Comparison of ENCODE assay signal across 8 cellular contexts in the genomic region with DNA sequence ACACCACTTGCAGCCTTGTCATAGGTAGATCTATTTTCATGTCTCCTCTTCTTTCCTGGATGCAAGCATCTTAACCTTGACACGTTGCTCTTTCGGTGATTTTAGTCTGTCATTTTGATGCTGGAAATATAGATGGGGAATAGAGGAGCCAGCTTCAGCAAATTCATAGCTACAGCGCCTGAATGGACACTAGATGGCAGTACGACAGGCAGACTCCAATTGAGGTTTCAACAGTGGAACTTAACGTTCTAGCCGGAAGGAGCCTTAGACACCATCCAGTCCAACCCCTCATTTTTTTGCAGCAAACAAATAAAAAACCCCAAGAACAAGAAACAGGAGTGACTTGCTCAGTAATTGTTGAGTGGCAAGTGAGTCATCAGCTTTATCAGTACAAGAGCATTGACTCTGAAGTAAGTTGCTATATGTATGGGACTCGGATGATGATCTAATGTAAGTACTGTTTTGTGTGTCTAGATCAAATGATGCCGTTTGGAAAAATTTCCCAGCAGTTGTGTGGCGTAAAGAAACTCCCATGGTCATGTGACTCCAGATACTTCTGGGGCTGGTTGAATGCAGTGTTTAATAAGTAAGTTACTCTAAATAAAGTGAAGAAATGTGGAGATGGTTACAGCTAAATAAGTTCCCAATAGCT. TPM values are rescaled to one million over a fixed set of nuclear protein-coding genes. Genes with fewer than 3 reads are reported as not detected.
DNase-seq lines count a peak whose midpoint lies in the region; ATAC-seq and TF ChIP-seq lines count a peak whose summit lies in the region.

No MANE protein-coding gene starts in this region.

- peaks cover 27% of the 10 kb centered on the region for H3K79me2 ChIP-seq in DOHH2 (ENCODE audit: control insufficient read depth, low read length)
- H3K79me2 ChIP-seq in PC-3 (ENCODE audit: low read length): peaks cover 18% of the 10 kb centered on the region

- H3K27me3 ChIP-seq in DOHH2 (ENCODE audit: control insufficient read depth, low read length) (no peaks in the 10 kb centered on the region), PC-3 (ENCODE audit: low read length) (no peaks in the 10 kb centered on the region), neuronal stem cell (ENCODE audit: control insufficient read depth in 3 of 3, insufficient read depth in 3 of 3, low read depth in 1 of 3, low read length in 3 of 3) (no peaks in the 10 kb centered on the region), testis (no peaks in the 10 kb centered on the region)

- ATAC-seq in GM21619 (IDR thresholded peaks at IDR 0.05; ENCODE audit: unreplicated experiment): peak; percentile 84
- peak; percentile 96 for ATAC-seq in PC-3

- TF ChIP-seq CTCF in DOHH2 (IDR thresholded peaks at IDR 0.05; ENCODE audit: low read depth, low read length, poor library complexity, severe bottlenecking): peak; percentile 97
- peak; percentile 98 for TF ChIP-seq CTCF in PC-3 (conservative IDR thresholded peaks at IDR 0.05; ENCODE audit: low read depth, low read length)
- peak; percentile 94 for TF ChIP-seq CTCF in fibroblast of mammary gland (conservative IDR thresholded peaks at IDR 0.05; ENCODE audit: control insufficient read depth, insufficient read depth, low read depth, low read length)
- peak; percentile 72 to 80 (median 75) for TF ChIP-seq CTCF in testis (IDR thresholded peaks at IDR 0.05)

- H3K79me1 ChIP-seq in neuronal stem cell (ENCODE audit: low read depth, low read length): no peaks in the 10 kb centered on the region

- peak; percentile 87 for DNase-seq in Jurkat, Clone E6-1 (ENCODE audit: low read depth, low spot score)
- DNase-seq in PC-3 (peak; percentile 97), fibroblast of mammary gland (ENCODE audit: low read depth) (peak; percentile 96), neuronal stem cell (ENCODE audit: low spot score) (no peak), testis (peak; percentile 84)
- DNase-seq in activated T-cell treated with anti-CD3 and anti-CD28 coated beads, Interleukin-2, amount 50 U/mL, for 48 hours: peak; percentile 58 to 66

- H4K20me1 ChIP-seq in DOHH2 (ENCODE audit: control insufficient read depth, insufficient read depth, low read depth, low read length) (no peaks in the 10 kb centered on the region), PC-3 (ENCODE audit: low read length) (no peaks in the 10 kb centered on the region)

- H3K23ac ChIP-seq in neuronal stem cell (ENCODE audit: low read depth, low read length, poor library complexity): no peak overlapping the region

- H4K8ac ChIP-seq in neuronal stem cell (ENCODE audit: low read depth, low read length): no peak overlapping the region

- no peak overlapping the region for H2BK120ac ChIP-seq in neuronal stem cell (ENCODE audit: low read depth, low read length)

- intact Hi-C loops in PC-3 (cut with micrococcal nuclease): loop anchor here (1.0 to 2.0 kb wide), 6 partner anchors 21 to 458 kb away; a partner anchor contains a TSS
- intact Hi-C loops in testis (cut with DNase I; ENCODE audit: low total_unique reads): no loop called here

- no peaks in the 10 kb centered on the region for H3K9me2 ChIP-seq in DOHH2 (replicated peaks; ENCODE audit: control insufficient read depth, low read length)
- no peaks in the 10 kb centered on the region for H3K9me2 ChIP-seq in PC-3 (replicated peaks; ENCODE audit: low read length)

- H2BK15ac ChIP-seq in neuronal stem cell (ENCODE audit: low read length): no peak overlapping the region

- no peak overlapping the region for H3K14ac ChIP-seq in neuronal stem cell (ENCODE audit: low read length)

- H3K4me1 ChIP-seq in DOHH2 (ENCODE audit: control insufficient read depth, low read length): peaks cover 12% of the 10 kb centered on the region
- H3K4me1 ChIP-seq in PC-3 (ENCODE audit: insufficient read depth, low read length): peaks cover 22% of the 10 kb centered on the region
- H3K4me1 ChIP-seq in neuronal stem cell (ENCODE audit: control insufficient read depth in 2 of 2, insufficient read depth in 1 of 2, low read depth in 1 of 2, low read length in 2 of 2): peaks cover 2 to 4% of the 10 kb centered on the region in 2 donors
- no peaks in the 10 kb centered on the region for H3K4me1 ChIP-seq in testis

- no peak overlapping the region for H2BK5ac ChIP-seq in neuronal stem cell (ENCODE audit: low read length)

- H3K27ac ChIP-seq in DOHH2 (ENCODE audit: low read depth, low read length): no peak overlapping the region
- H3K27ac ChIP-seq in PC-3 (ENCODE audit: low read length): peak overlapping the region; percentile 87
- no peak overlapping the region for H3K27ac ChIP-seq in neuronal stem cell (replicated peaks; ENCODE audit: low read length)
- H3K27ac ChIP-seq in testis: peak overlapping the region; percentile 68 to 79

- H3K4me2 ChIP-seq in DOHH2 (ENCODE audit: low read length) (peak overlapping the region; percentile 64), PC-3 (ENCODE audit: low read length) (peak overlapping the region; percentile 70), neuronal stem cell (ENCODE audit: insufficient read depth, low read length, poor library complexity, severe bottlenecking) (no peak overlapping the region)

- no CpG with 5 or more reads among the region's 9 CpGs for WGBS in neuronal stem cell (ENCODE audit: extremely low coverage in 2 of 2, insufficient read length in 2 of 2, insufficient replicate concordance in 1 of 2), 2 donors
- 18 to 32% methylated on average over 9 of the region's 9 CpGs for WGBS in testis, 2 donors

- no peak overlapping the region for H2BK12ac ChIP-seq in neuronal stem cell (ENCODE audit: low read length)

- peak overlapping the region; percentile 43 for H3K4me3 ChIP-seq in DOHH2 (ENCODE audit: low read length)
- H3K4me3 ChIP-seq in Jurkat, Clone E6-1 (ENCODE audit: low read length): peak overlapping the region; percentile 11
- peak overlapping the region; percentile 25; the same call in 1 of the 2 replicates for H3K4me3 ChIP-seq in PC-3 (ENCODE audit: low read length)
- peak overlapping the region; percentile 19 for H3K4me3 ChIP-seq in fibroblast of mammary gland (ENCODE audit: control insufficient read depth, low read depth, low read length)
- no peak overlapping the region for H3K4me3 ChIP-seq in neuronal stem cell (ENCODE audit: low read length in 2 of 2)
- H3K4me3 ChIP-seq in testis: no peak overlapping the region

- no peaks in the 10 kb centered on the region for H3K9me3 ChIP-seq in DOHH2 (ENCODE audit: control insufficient read depth, insufficient read depth, low read length)
- no peaks in the 10 kb centered on the region for H3K9me3 ChIP-seq in PC-3 (ENCODE audit: low read length)
- no peaks in the 10 kb centered on the region for H3K9me3 ChIP-seq in neuronal stem cell (replicated peaks in 1 of 2; ENCODE audit: control insufficient read depth in 2 of 2, insufficient read depth in 1 of 2, low read depth in 1 of 2, low read length in 2 of 2)
- H3K9me3 ChIP-seq in testis: no peaks in the 10 kb centered on the region

- TF ChIP-seq POLR2A in testis (IDR thresholded peaks at IDR 0.05): no peak

- BruUV-seq in PC-3 (replicated peaks; lab: Mats Ljungman, UMichigan): no TSS peak

- H2AFZ ChIP-seq in PC-3 (ENCODE audit: low read length) (peak overlapping the region; percentile 43), neuronal stem cell (ENCODE audit: low read length) (peak overlapping the region; percentile 41)

- no peak overlapping the region for H3K4ac ChIP-seq in neuronal stem cell (ENCODE audit: low read length)

- H3K18ac ChIP-seq in neuronal stem cell (ENCODE audit: low read length): no peak overlapping the region

- peaks cover 29% of the 10 kb centered on the region for H3K36me3 ChIP-seq in DOHH2 (ENCODE audit: control insufficient read depth, low read length)
- H3K36me3 ChIP-seq in PC-3 (ENCODE audit: low read depth, low read length): peaks cover 3% of the 10 kb centered on the region; the same call in 1 of the 2 replicates
- H3K36me3 ChIP-seq in neuronal stem cell (replicated peaks in 1 of 2; ENCODE audit: control insufficient read depth in 2 of 2, insufficient read depth in 2 of 2, low read length in 2 of 2): peaks cover 6 to 35% of the 10 kb centered on the region in 2 donors
- H3K36me3 ChIP-seq in testis (ENCODE audit: low read depth, missing control alignments): no peaks in the 10 kb centered on the region

- peak overlapping the region; percentile 52 for H3K9ac ChIP-seq in PC-3 (ENCODE audit: low read length)
- no peak overlapping the region for H3K9ac ChIP-seq in neuronal stem cell (ENCODE audit: low read depth, low read length, poor library complexity)

- CTCF ChIA-PET in PC-3 (lab: Charles Lee): interaction anchor here (0.5 to 1.5 kb wide), 10 partner anchors 14 to 540 kb away, joined by 3 to 14 read pairs (median 4); a partner anchor contains a TSS

- no peak overlapping the region for H2AK5ac ChIP-seq in neuronal stem cell (ENCODE audit: low read depth, low read length)

- H3F3A ChIP-seq in DOHH2 (ENCODE audit: control insufficient read depth, insufficient read depth): no peaks in the 10 kb centered on the region
- no peaks in the 10 kb centered on the region for H3F3A ChIP-seq in PC-3 (ENCODE audit: low read length, unreplicated experiment)

- no peak overlapping the region for H4K91ac ChIP-seq in neuronal stem cell (ENCODE audit: low read depth, low read length, poor library complexity)

- POLR2A ChIA-PET in PC-3 (lab: Charles Lee; ENCODE audit: unreplicated experiment): interaction anchor here (0.5 to 1.0 kb wide), 4 partner anchors 9 to 1903 kb away, joined by 3 to 18 read pairs (median 10); no protein-coding TSS in a partner anchor

RNA-seq across cellular contexts. Expression of a gene that starts 9.0 kb away (rescaled TPM):
- polyA plus RNA-seq in Jurkat, Clone E6-1 (2012; ENCODE audit: insufficient read depth, insufficient read length): 20.0 TPM
- total RNA-seq in PC-3 (2014; rRNA removed) (2.3 and 18.1 TPM in 2 replicates), testis (10 to 100 TPM; 30.0 to 33.5 TPM)
- 11.3 TPM for polyA plus RNA-seq in neuronal stem cell (2013, experiment 1 of 2)
- polyA plus RNA-seq in neuronal stem cell (2013, experiment 2 of 2): 10.7 TPM
- 50.8 TPM for polyA plus RNA-seq in testis (ENCODE audit: insufficient read depth, low read depth, low replicate concordance)

RNA-seq across cellular contexts. Expression of a gene that starts 9.1 kb away (rescaled TPM):
- 10.4 TPM for polyA plus RNA-seq in Jurkat, Clone E6-1 (2012; ENCODE audit: insufficient read depth, insufficient read length)
- total RNA-seq in PC-3 (2014; rRNA removed) (27.8 and 41.6 TPM in 2 replicates), testis (1 to 10 TPM; 7.9 to 8.9 TPM)
- 6.7 TPM for polyA plus RNA-seq in neuronal stem cell (2013, experiment 1 of 2)
- 6.9 TPM for polyA plus RNA-seq in neuronal stem cell (2013, experiment 2 of 2)
- polyA plus RNA-seq in testis (ENCODE audit: insufficient read depth, low read depth, low replicate concordance): 8.5 TPM

Comparison
In these comparisons a context has a peak if more than half of its experiments do, and no peak if none do; other contexts are left out.
1. H3K27ac ChIP-seq: peak in PC-3 (single experiment) and testis (2 of 2); none in DOHH2 (single experiment) and neuronal stem cell (single experiment).
2. H3K4me3 ChIP-seq: peak in DOHH2 (single experiment), Jurkat, Clone E6-1 (single experiment), PC-3 (single experiment) and fibroblast of mammary gland (single experiment); none in neuronal stem cell (0 of 2) and testis (0 of 2).
3. Peak in every context shown above with its lines, with median percentiles within 50 percentile points of each other: CTCF ChIP-seq.